Comparison of ENCODE assay signal across 22 cellular contexts in the genomic region with DNA sequence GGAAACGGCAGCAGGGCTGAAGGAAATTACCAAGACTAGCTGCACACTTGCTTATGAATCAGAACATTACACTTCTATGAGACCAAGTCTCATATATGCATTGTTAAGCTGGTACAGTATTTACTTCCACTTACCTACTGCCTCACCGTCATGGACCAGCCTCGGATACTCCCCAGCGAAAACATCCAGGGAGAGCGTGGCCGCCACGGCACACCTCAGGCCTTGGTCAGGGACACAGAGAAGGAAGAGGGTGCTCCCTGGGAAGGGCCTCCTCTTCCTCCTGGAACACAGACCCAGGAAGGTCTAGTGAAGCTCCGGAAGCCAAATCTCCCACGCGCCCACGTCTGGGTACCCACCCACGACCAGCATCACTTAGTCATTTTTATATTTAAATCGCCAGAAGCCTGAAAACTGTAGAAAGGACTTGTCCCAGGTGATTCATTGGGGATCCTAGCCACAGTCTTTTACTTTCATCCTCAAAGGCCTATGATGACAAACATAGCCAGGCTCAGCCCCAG. TPM values are rescaled to one million over a fixed set of nuclear protein-coding genes. Genes with fewer than 3 reads are reported as not detected.
DNase-seq lines count a peak whose midpoint lies in the region; ATAC-seq lines count a peak whose summit lies in the region.
"Had no signal": no experiment of that assay in that cellular context is flagged by ENCODE, and none has a peak within 500 bp of the region (broad histone marks: within the 10 kb centered on the region; RNA-seq: fewer than 3 reads in every experiment).

No MANE protein-coding gene starts in this region.

- H3K4me1 ChIP-seq in CD4-positive, CD25-positive, alpha-beta regulatory T cell (ENCODE audit: control insufficient read depth, insufficient read depth, low read length, poor library complexity, severe bottlenecking): peaks cover 20% of the 10 kb centered on the region
- H3K4me1 ChIP-seq: BE2C, HAP-1 had no signal

- no peak for DNase-seq in CD4-positive, CD25-positive, alpha-beta regulatory T cell
- peak; percentile 44 for DNase-seq in occipital lobe (lab: John Stamatoyannopoulos, UW)
- DNase-seq in SKM-1 treated with dmso at 0.1 percent for 144 hours (lab: John Stamatoyannopoulos, UW; ENCODE audit: unreplicated experiment): no peak
- no peak for DNase-seq in left lobe of liver (ENCODE audit: low spot score)
- DNase-seq: 8988T; ACHN; AML-193; BE2C; Calu3; CD4-positive, alpha-beta memory T cell; COR-L47; DMS79 treated with DMSO at 0.1 percent for 48 hours; GF-D8; GOT3; HFFc6 had no signal

- ATAC-seq in CD4-positive, CD25-positive, alpha-beta regulatory T cell (ENCODE audit: low read depth in 2 of 2): no peak
- peak; percentile 45 for ATAC-seq in activated T-helper 17 cell treated with anti-CD3 and anti-CD28 coated beads, Interleukin-2, amount 50 U/mL, for 72 hours (replicated peaks)
- ATAC-seq in stimulated activated memory B cell treated with anti-CD40 and anti-IgM and Interleukin-4, amounts not matched to agents 10 μg/mL and 1 μg/mL and 100 μg/mL, for 72 hours: no peak
- ATAC-seq in HG02981 (IDR thresholded peaks at IDR 0.05; ENCODE audit: unreplicated experiment): no peak
- no peak for ATAC-seq in left lobe of liver
- ATAC-seq: A549 had no signal

- H3K27ac ChIP-seq in CD4-positive, CD25-positive, alpha-beta regulatory T cell (ENCODE audit: insufficient read depth, low read length, poor library complexity, severe bottlenecking): no peak overlapping the region
- H3K27ac ChIP-seq: A549; BLaER1 treated with 17β-estradiol and CSF1 and Interleukin-3, amounts not matched to agents 10 nM and 100 nM had no signal

- H3K4me3 Mint-ChIP-seq in CD4-positive, CD25-positive, alpha-beta regulatory T cell: no peak overlapping the region
- H3K4me3 Mint-ChIP-seq in activated T-helper 17 cell treated with anti-CD3 and anti-CD28 coated beads, Interleukin-2, amount 50 U/mL, for 72 hours: no peak overlapping the region
- H3K4me3 Mint-ChIP-seq in stimulated activated memory B cell treated with anti-CD40 and anti-IgM and Interleukin-4, amounts not matched to agents 10 μg/mL and 1 μg/mL and 100 μg/mL, for 72 hours: no peak overlapping the region
- H3K4me3 Mint-ChIP-seq: CD14-positive monocyte, HFFc6 had no signal

- peaks cover 6% of the 10 kb centered on the region for H3K27me3 Mint-ChIP-seq in CD4-positive, CD25-positive, alpha-beta regulatory T cell
- no peaks in the 10 kb centered on the region for H3K27me3 Mint-ChIP-seq in activated T-helper 17 cell treated with anti-CD3 and anti-CD28 coated beads, Interleukin-2, amount 50 U/mL, for 72 hours
- no peaks in the 10 kb centered on the region for H3K27me3 Mint-ChIP-seq in stimulated activated memory B cell treated with anti-CD40 and anti-IgM and Interleukin-4, amounts not matched to agents 10 μg/mL and 1 μg/mL and 100 μg/mL, for 72 hours
- H3K27me3 Mint-ChIP-seq: CD4-positive, alpha-beta memory T cell had no signal

- H3K9me3 ChIP-seq in CD4-positive, CD25-positive, alpha-beta regulatory T cell (ENCODE audit: control insufficient read depth in 2 of 2, low read length in 2 of 2): no peaks in the 10 kb centered on the region
- H3K9me3 ChIP-seq: A549; BE2C; BLaER1 treated with 17β-estradiol and CSF1 and Interleukin-3, amounts not matched to agents 10 nM and 100 nM; HAP-1 had no signal

- peaks cover 10 to 24% (median 17%) of the 10 kb centered on the region in 4 donors for H3K4me1 Mint-ChIP-seq in CD4-positive, CD25-positive, alpha-beta regulatory T cell
- H3K4me1 Mint-ChIP-seq in activated T-helper 17 cell treated with anti-CD3 and anti-CD28 coated beads, Interleukin-2, amount 50 U/mL, for 72 hours: peaks cover 7% of the 10 kb centered on the region
- peaks cover 23% of the 10 kb centered on the region for H3K4me1 Mint-ChIP-seq in stimulated activated memory B cell treated with anti-CD40 and anti-IgM and Interleukin-4, amounts not matched to agents 10 μg/mL and 1 μg/mL and 100 μg/mL, for 72 hours

- no peaks in the 10 kb centered on the region for H3K36me3 ChIP-seq in CD4-positive, CD25-positive, alpha-beta regulatory T cell (ENCODE audit: control insufficient read depth, insufficient read depth, low read length)
- H3K36me3 ChIP-seq: BE2C; BLaER1 treated with 17β-estradiol and CSF1 and Interleukin-3, amounts not matched to agents 10 nM and 100 nM; HAP-1 had no signal

- peak overlapping the region in 2 of 3 donors; percentile 74 to 75 for H3K27ac Mint-ChIP-seq in CD4-positive, CD25-positive, alpha-beta regulatory T cell
- no peak overlapping the region for H3K27ac Mint-ChIP-seq in activated T-helper 17 cell treated with anti-CD3 and anti-CD28 coated beads, Interleukin-2, amount 50 U/mL, for 72 hours
- H3K27ac Mint-ChIP-seq in stimulated activated memory B cell treated with anti-CD40 and anti-IgM and Interleukin-4, amounts not matched to agents 10 μg/mL and 1 μg/mL and 100 μg/mL, for 72 hours: peak overlapping the region; percentile 42
- H3K27ac Mint-ChIP-seq: CD14-positive monocyte, HFFc6 had no signal

- H3K27me3 ChIP-seq in CD4-positive, CD25-positive, alpha-beta regulatory T cell (ENCODE audit: control insufficient read depth, insufficient read depth, low read length): no peaks in the 10 kb centered on the region
- H3K27me3 ChIP-seq: BE2C; BLaER1 treated with 17β-estradiol and CSF1 and Interleukin-3, amounts not matched to agents 10 nM and 100 nM had no signal

- H3K36me3 Mint-ChIP-seq in CD4-positive, CD25-positive, alpha-beta regulatory T cell: no peaks in the 10 kb centered on the region
- no peaks in the 10 kb centered on the region for H3K36me3 Mint-ChIP-seq in activated T-helper 17 cell treated with anti-CD3 and anti-CD28 coated beads, Interleukin-2, amount 50 U/mL, for 72 hours (ENCODE audit: low read depth)
- H3K36me3 Mint-ChIP-seq in stimulated activated memory B cell treated with anti-CD40 and anti-IgM and Interleukin-4, amounts not matched to agents 10 μg/mL and 1 μg/mL and 100 μg/mL, for 72 hours: no peaks in the 10 kb centered on the region
- H3K36me3 Mint-ChIP-seq: CD14-positive monocyte; CD4-positive, alpha-beta memory T cell had no signal

- H3K9me3 Mint-ChIP-seq in CD4-positive, CD25-positive, alpha-beta regulatory T cell: no peaks in the 10 kb centered on the region
- H3K9me3 Mint-ChIP-seq in activated T-helper 17 cell treated with anti-CD3 and anti-CD28 coated beads, Interleukin-2, amount 50 U/mL, for 72 hours: no peaks in the 10 kb centered on the region
- H3K9me3 Mint-ChIP-seq in stimulated activated memory B cell treated with anti-CD40 and anti-IgM and Interleukin-4, amounts not matched to agents 10 μg/mL and 1 μg/mL and 100 μg/mL, for 72 hours: no peaks in the 10 kb centered on the region
- H3K9me3 Mint-ChIP-seq: CD14-positive monocyte; CD4-positive, alpha-beta memory T cell; HFFc6 had no signal

- no peak overlapping the region for H3K4me3 ChIP-seq in CD4-positive, CD25-positive, alpha-beta regulatory T cell (ENCODE audit: low read depth, low read length)
- H3K4me3 ChIP-seq: A549; BLaER1 treated with 17β-estradiol and CSF1 and Interleukin-3, amounts not matched to agents 10 nM and 100 nM; HAP-1 had no signal

RNA-seq across cellular contexts. Expression of gene MTIF3, which starts 24.4 kb away (rescaled TPM):
- total RNA-seq in CD4-positive, CD25-positive, alpha-beta regulatory T cell: 48.9 TPM
- polyA plus RNA-seq in CD4-positive, CD25-positive, alpha-beta regulatory T cell: 100 to 1,000 TPM in 2 of 4 donors, 10 to 100 TPM in 2; 93.3 to 114 (median 103) TPM
- total RNA-seq in activated T-helper 17 cell treated with anti-CD3 and anti-CD28 coated beads, Interleukin-2, amount 50 U/mL, for 72 hours: 10 to 100 TPM; 36.2 to 41.2 TPM
- 50.2 TPM for total RNA-seq in occipital lobe
- total RNA-seq in left lobe of liver: 24.0 TPM

RNA-seq across cellular contexts. Expression of gene GTF3A, which starts 50.4 kb away (rescaled TPM):
- total RNA-seq in CD4-positive, CD25-positive, alpha-beta regulatory T cell: 165 TPM
- 100 to 1,000 TPM; 462 to 528 (median 512) TPM for polyA plus RNA-seq in CD4-positive, CD25-positive, alpha-beta regulatory T cell
- total RNA-seq in activated T-helper 17 cell treated with anti-CD3 and anti-CD28 coated beads, Interleukin-2, amount 50 U/mL, for 72 hours: 100 to 1,000 TPM; 114 to 226 TPM
- 68.0 TPM for total RNA-seq in occipital lobe
- total RNA-seq in left lobe of liver: 64.5 TPM
